In genomic region chr2:152493417-152493816, GRCh38 we compare ENCODE assay signal across 18 cellular contexts.
DNase-seq lines count a peak whose midpoint lies in the region; ATAC-seq and TF ChIP-seq lines count a peak whose summit lies in the region.
"Had no signal": no experiment of that assay in that cellular context is flagged by ENCODE, and none has a peak within 500 bp of the region (broad histone marks: within the 10 kb centered on the region; RNA-seq: fewer than 3 reads in every experiment).

No MANE protein-coding gene starts in this region.

- H3K27me3 Mint-ChIP-seq in neural crest cell (ENCODE audit: low read depth): no peaks in the 10 kb centered on the region

- peaks cover under 1% of the 10 kb centered on the region for H3K36me3 Mint-ChIP-seq in neural crest cell (ENCODE audit: low read depth)
- H3K36me3 Mint-ChIP-seq: stimulated activated naive B cell treated with anti-CD40 and anti-IgM and Interleukin-4, amounts not matched to agents 10 μg/mL and 1 μg/mL and 100 μg/mL, for 72 hours had no signal

- peaks cover 3% of the 10 kb centered on the region for H3K9me3 Mint-ChIP-seq in neural crest cell
- H3K9me3 Mint-ChIP-seq: activated T-cell treated with anti-CD3 and anti-CD28 coated beads, Interleukin-2, amount 50 U/mL, for 72 hours; stimulated activated naive B cell treated with anti-CD40 and anti-IgM and Interleukin-4, amounts not matched to agents 10 μg/mL and 1 μg/mL and 100 μg/mL, for 72 hours had no signal

- intact Hi-C loops in dorsolateral prefrontal cortex (cut with DNase I): no loop called here

- TF ChIP-seq CTCF in GM12865 (IDR thresholded peaks at IDR 0.05; ENCODE audit: insufficient read depth, low read depth, low read length, missing control alignments): no peak
- no peak for TF ChIP-seq CTCF in dorsolateral prefrontal cortex (IDR thresholded peaks at IDR 0.05 in 54 of 56, conservative IDR thresholded peaks at IDR 0.05 in 2 of 56; ENCODE audit: low read depth in 1 of 56, partially characterized antibody in 56 of 56)
- no peak for TF ChIP-seq CTCF in neural crest cell (conservative IDR thresholded peaks at IDR 0.05)

- DNase-seq in GM12865 (ENCODE audit: low read depth) (peak; percentile 15), MV-4-11 (lab: John Stamatoyannopoulos, UW) (peak; percentile 37), dorsolateral prefrontal cortex (no peak), neural crest cell (ENCODE audit: low read depth, low spot score) (no peak), retina (no peak), pons (ENCODE audit: low spot score) (no peak)
- DNase-seq: activated CD4-positive, CD25-positive, alpha-beta regulatory T cell; activated T-cell treated with anti-CD3 and anti-CD28 coated beads, Interleukin-2, amount 50 U/mL, for 72 hours; DMS79 treated with DMSO at 0.1 percent for 48 hours; esophagus squamous epithelium; NCI-H187 treated with DMSO at 0.1 percent for 48 hours; NCI-H446 treated with DMSO at 0.1 percent for 48 hours; stimulated activated naive B cell treated with anti-CD40 and anti-IgM and Interleukin-4, amounts not matched to agents 10 μg/mL and 1 μg/mL and 100 μg/mL, for 72 hours; T-helper 1 cell had no signal

- H3K4me3 Mint-ChIP-seq in neural crest cell: peak overlapping the region; percentile 41
- H3K4me3 Mint-ChIP-seq: activated T-cell treated with anti-CD3 and anti-CD28 coated beads, Interleukin-2, amount 50 U/mL, for 72 hours; stimulated activated naive B cell treated with anti-CD40 and anti-IgM and Interleukin-4, amounts not matched to agents 10 μg/mL and 1 μg/mL and 100 μg/mL, for 72 hours had no signal

- H3K27ac ChIP-seq in dorsolateral prefrontal cortex: peak overlapping the region; percentile 20 to 98 (median 91)
- H3K27ac ChIP-seq: right atrium auricular region had no signal

- H3K4me3 ChIP-seq in GM12865 (ENCODE audit: low read depth, low read length) (no peak overlapping the region), dorsolateral prefrontal cortex (no peak overlapping the region)
- H3K4me3 ChIP-seq: esophagus squamous epithelium, right atrium auricular region had no signal

- peak overlapping the region; percentile 79 for H3K27ac Mint-ChIP-seq in neural crest cell (ENCODE audit: unreplicated experiment)
- H3K27ac Mint-ChIP-seq: activated T-cell treated with anti-CD3 and anti-CD28 coated beads, Interleukin-2, amount 50 U/mL, for 72 hours; stimulated activated naive B cell treated with anti-CD40 and anti-IgM and Interleukin-4, amounts not matched to agents 10 μg/mL and 1 μg/mL and 100 μg/mL, for 72 hours had no signal

- no peaks in the 10 kb centered on the region for H3K27me3 ChIP-seq in dorsolateral prefrontal cortex
- H3K27me3 ChIP-seq: esophagus squamous epithelium, right atrium auricular region had no signal

- H3K4me1 Mint-ChIP-seq in neural crest cell: peaks cover 74% of the 10 kb centered on the region

- ATAC-seq in HG03571 (IDR thresholded peaks at IDR 0.05; ENCODE audit: unreplicated experiment): no peak
- no peak for ATAC-seq in GM19351 (IDR thresholded peaks at IDR 0.05; ENCODE audit: unreplicated experiment)
- ATAC-seq: activated T-cell treated with anti-CD3 and anti-CD28 coated beads, Interleukin-2, amount 50 U/mL, for 72 hours; Right ventricle myocardium inferior; stimulated activated naive B cell treated with anti-CD40 and anti-IgM and Interleukin-4, amounts not matched to agents 10 μg/mL and 1 μg/mL and 100 μg/mL, for 72 hours had no signal

Comparison
In these comparisons a context has a peak if more than half of its experiments do, and no peak if none do; other contexts are left out.
1. DNase-seq: peak in GM12865 (single experiment) and MV-4-11 (single experiment); none in dorsolateral prefrontal cortex (0 of 10), neural crest cell (single experiment), retina (single experiment) and pons (single experiment).